ENCODE assay signal across 14 cellular contexts in the genomic region with DNA sequence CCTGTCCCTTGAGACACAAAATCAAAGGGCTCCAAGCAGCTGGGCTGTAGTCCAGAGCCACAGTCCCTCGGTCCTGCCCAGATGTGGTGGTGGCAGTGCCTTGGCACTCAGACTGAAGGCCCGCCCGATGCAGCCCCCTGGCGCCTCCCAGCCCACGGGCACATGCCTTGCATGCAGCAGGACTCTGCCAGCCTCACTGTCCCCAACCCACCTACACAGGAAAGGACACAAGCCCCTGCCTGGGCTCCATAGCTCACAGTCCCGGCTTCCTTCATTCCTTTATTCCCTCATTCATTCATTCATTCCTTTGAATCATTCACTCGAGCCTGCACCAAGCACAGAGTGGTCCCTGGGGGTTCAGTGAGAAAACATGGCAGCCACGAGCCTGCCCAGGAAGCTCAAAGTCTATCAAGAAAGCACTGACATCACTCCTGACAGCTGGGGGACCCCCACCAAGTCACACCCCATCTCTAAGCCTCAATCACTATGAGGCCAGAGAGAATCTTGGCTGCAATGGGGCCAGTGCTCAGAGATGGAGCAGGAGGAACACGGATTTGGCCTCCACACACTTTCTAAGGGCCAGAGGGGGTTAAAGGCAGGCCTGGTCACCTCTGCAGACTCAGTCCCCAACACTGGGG. TPM values are rescaled to one million over a fixed set of nuclear protein-coding genes. Genes with fewer than 3 reads are reported as not detected.
DNase-seq lines count a peak whose midpoint lies in the region; ATAC-seq, FAIRE-seq and TF ChIP-seq lines count a peak whose summit lies in the region.
"Had no signal": no experiment of that assay in that cellular context is flagged by ENCODE, and none has a peak within 500 bp of the region (broad histone marks: within the 10 kb centered on the region; RNA-seq: fewer than 3 reads in every experiment).

No MANE protein-coding gene starts in this region.

- FAIRE-seq in pancreas (lab: Jason Lieb, UNC) = no peak
- no peak for FAIRE-seq in small intestine (lab: Jason Lieb, UNC)

- H3K27me3 ChIP-seq in right atrium auricular region (no peaks in the 10 kb centered on the region), pancreas (no peaks in the 10 kb centered on the region), foreskin keratinocyte (peaks cover 9% of the 10 kb centered on the region), PC-9 (ENCODE audit: insufficient read depth, low read depth) (no peaks in the 10 kb centered on the region), small intestine (ENCODE audit: control insufficient read depth in 2 of 2, insufficient read depth in 2 of 2, low read length in 2 of 2) (peaks cover under 1 to 4% of the 10 kb centered on the region in 2 donors)

- no peaks in the 10 kb centered on the region for H3K9me2 ChIP-seq in PC-9 (ENCODE audit: insufficient read depth)

- peak; percentile 56 for DNase-seq in natural killer cell treated with Interleukin-12 subunit alpha and Interleukin-12 subunit beta and Interleukin-15 and Interleukin-18, amount 100 ng/mL, for 72 hours (ENCODE audit: low spot score)
- DNase-seq in natural killer cell (no peak), right atrium auricular region (ENCODE audit: low spot score) (no peak), pancreas (no peak), foreskin keratinocyte (no peak), PC-9 (no peak), small intestine (no peak)
- no peak for DNase-seq in effector CD4-positive, alpha-beta T cell
- DNase-seq: activated CD8-positive, alpha-beta T cell treated with anti-CD3 and anti-CD28 coated beads for 36 hours; Calu3; NCI-H1105; NCI-H446; retina had no signal

- H3K4me1 ChIP-seq in right atrium auricular region (peaks cover 0 to 45% of the 10 kb centered on the region in 2 donors), pancreas (peaks cover 0 to 7% (median 0%) of the 10 kb centered on the region in 3 donors), foreskin keratinocyte (no peaks in the 10 kb centered on the region), PC-9 (replicated peaks; ENCODE audit: insufficient read depth) (no peaks in the 10 kb centered on the region), small intestine (ENCODE audit: control insufficient read depth in 2 of 2, insufficient read depth in 1 of 2, low read depth in 1 of 2, low read length in 1 of 2) (peaks cover 0 to 10% of the 10 kb centered on the region in 2 donors)

- no peak overlapping the region for H3K4me2 ChIP-seq in PC-9

- no peaks in the 10 kb centered on the region for H3F3A ChIP-seq in PC-9 (ENCODE audit: insufficient read depth, low read depth)

- no peak overlapping the region for H3K4me3 Mint-ChIP-seq in natural killer cell treated with Interleukin-12 subunit alpha and Interleukin-12 subunit beta and Interleukin-15 and Interleukin-18, amount 100 ng/mL, for 72 hours
- H3K4me3 Mint-ChIP-seq in natural killer cell = no peak overlapping the region
- H3K4me3 Mint-ChIP-seq: activated CD8-positive, alpha-beta T cell treated with anti-CD3 and anti-CD28 coated beads for 36 hours; activated naive CD4-positive, alpha-beta T cell treated with anti-CD3 and anti-CD28 coated beads, Interleukin-2, amount 50 U/mL, for 24 hours had no signal

- H3K79me2 ChIP-seq in PC-9 (ENCODE audit: low read depth) = no peaks in the 10 kb centered on the region

- POLR2A ChIA-PET in PC-9 (lab: Charles Lee; ENCODE audit: unreplicated experiment) = interaction anchor here (0.7 kb wide), 2 partner anchors 184 to 682 kb away, joined by 3 to 5 read pairs; no protein-coding TSS in a partner anchor

- no peak overlapping the region for H3K27ac Mint-ChIP-seq in natural killer cell treated with Interleukin-12 subunit alpha and Interleukin-12 subunit beta and Interleukin-15 and Interleukin-18, amount 100 ng/mL, for 72 hours
- H3K27ac Mint-ChIP-seq in natural killer cell = no peak overlapping the region
- H3K27ac Mint-ChIP-seq: activated CD8-positive, alpha-beta T cell treated with anti-CD3 and anti-CD28 coated beads for 36 hours; activated naive CD4-positive, alpha-beta T cell treated with anti-CD3 and anti-CD28 coated beads, Interleukin-2, amount 50 U/mL, for 24 hours had no signal

- no peaks in the 10 kb centered on the region for H3K9me3 ChIP-seq in right atrium auricular region
- H3K9me3 ChIP-seq in pancreas = no peaks in the 10 kb centered on the region
- H3K9me3 ChIP-seq in PC-9 (ENCODE audit: insufficient read depth, low read depth) = no peaks in the 10 kb centered on the region
- no peaks in the 10 kb centered on the region for H3K9me3 ChIP-seq in small intestine (ENCODE audit: control insufficient read depth, low read depth)

- H3K27ac ChIP-seq in right atrium auricular region = peak overlapping the region; percentile 41 to 53
- H3K27ac ChIP-seq in pancreas = peak overlapping the region in 3 of 4 donors; percentile 53 to 57 (median 57)
- no peak overlapping the region for H3K27ac ChIP-seq in foreskin keratinocyte
- no peak overlapping the region for H3K27ac ChIP-seq in PC-9
- peak overlapping the region in 1 of 2 donors; percentile 81 for H3K27ac ChIP-seq in small intestine (ENCODE audit: low read depth in 1 of 2, low read length in 1 of 2)

- BruUV-seq in PC-9 (replicated peaks; lab: Mats Ljungman, UMichigan) = no TSS peak

- TF ChIP-seq CTCF in natural killer cell (IDR thresholded peaks at IDR 0.05) = no peak
- no peak for TF ChIP-seq CTCF in right atrium auricular region (IDR thresholded peaks at IDR 0.05)
- no peak for TF ChIP-seq CTCF in pancreas (IDR thresholded peaks at IDR 0.05)
- TF ChIP-seq CTCF in foreskin keratinocyte (conservative IDR thresholded peaks at IDR 0.05) = no peak
- no peak for TF ChIP-seq CTCF in PC-9 (conservative IDR thresholded peaks at IDR 0.05)

- H2AFZ ChIP-seq in PC-9 = no peak overlapping the region

- ATAC-seq in natural killer cell treated with Interleukin-12 subunit alpha and Interleukin-12 subunit beta and Interleukin-15 and Interleukin-18, amount 100 ng/mL, for 72 hours = no peak
- ATAC-seq in natural killer cell = no peak
- peak in 2 of 4 donors; percentile 20 to 32 for ATAC-seq in pancreas
- ATAC-seq in foreskin keratinocyte = no peak
- ATAC-seq: activated CD8-positive, alpha-beta T cell treated with anti-CD3 and anti-CD28 coated beads for 36 hours had no signal

- H3K27me3 Mint-ChIP-seq in natural killer cell treated with Interleukin-12 subunit alpha and Interleukin-12 subunit beta and Interleukin-15 and Interleukin-18, amount 100 ng/mL, for 72 hours = peaks cover 30 to 35% of the 10 kb centered on the region in 2 donors
- H3K27me3 Mint-ChIP-seq in natural killer cell (ENCODE audit: low read depth in 2 of 2) = peaks cover 37 to 38% of the 10 kb centered on the region in 2 donors

- intact Hi-C loops in natural killer cell (cut with micrococcal nuclease) (no loop called here), pancreas (cut with DNase I) (no loop called here), PC-9 (cut with micrococcal nuclease; ENCODE audit: unreplicated experiment) (no loop called here)

- no peaks in the 10 kb centered on the region for H3K9me3 Mint-ChIP-seq in natural killer cell treated with Interleukin-12 subunit alpha and Interleukin-12 subunit beta and Interleukin-15 and Interleukin-18, amount 100 ng/mL, for 72 hours
- H3K9me3 Mint-ChIP-seq in natural killer cell = no peaks in the 10 kb centered on the region
- H3K9me3 Mint-ChIP-seq: activated CD8-positive, alpha-beta T cell treated with anti-CD3 and anti-CD28 coated beads for 36 hours; activated naive CD4-positive, alpha-beta T cell treated with anti-CD3 and anti-CD28 coated beads, Interleukin-2, amount 50 U/mL, for 24 hours had no signal

- CTCF ChIA-PET in PC-9 (lab: Charles Lee) = no interaction called here

- H4K20me1 ChIP-seq in PC-9 (ENCODE audit: insufficient read depth) = no peaks in the 10 kb centered on the region

- H3K4me1 Mint-ChIP-seq in natural killer cell treated with Interleukin-12 subunit alpha and Interleukin-12 subunit beta and Interleukin-15 and Interleukin-18, amount 100 ng/mL, for 72 hours (ENCODE audit: low read depth in 2 of 2) = peaks cover 4 to 5% of the 10 kb centered on the region in 2 donors
- H3K4me1 Mint-ChIP-seq in natural killer cell = peaks cover 0 to 4% of the 10 kb centered on the region in 2 donors

- H3K4me3 ChIP-seq in right atrium auricular region (no peak overlapping the region), pancreas (no peak overlapping the region), PC-9 (no peak overlapping the region), small intestine (ENCODE audit: low read depth in 1 of 2, low read length in 2 of 2) (no peak overlapping the region)

- H3K36me3 ChIP-seq in right atrium auricular region (no peaks in the 10 kb centered on the region), pancreas (no peaks in the 10 kb centered on the region), PC-9 (ENCODE audit: low read depth) (no peaks in the 10 kb centered on the region), small intestine (ENCODE audit: control insufficient read depth in 2 of 2, insufficient read depth in 2 of 2, low read length in 2 of 2) (no peaks in the 10 kb centered on the region)

- WGBS in pancreas, 2 donors = 74 to 85% methylated on average over 9 of the region's 9 CpGs
- WGBS in small intestine, 3 donors = 68 to 81% (median 72%) methylated on average over 9 of the region's 9 CpGs

- no peaks in the 10 kb centered on the region for H3K36me3 Mint-ChIP-seq in natural killer cell treated with Interleukin-12 subunit alpha and Interleukin-12 subunit beta and Interleukin-15 and Interleukin-18, amount 100 ng/mL, for 72 hours
- no peaks in the 10 kb centered on the region for H3K36me3 Mint-ChIP-seq in natural killer cell
- H3K36me3 Mint-ChIP-seq: activated naive CD4-positive, alpha-beta T cell treated with anti-CD3 and anti-CD28 coated beads, Interleukin-2, amount 50 U/mL, for 24 hours had no signal

RNA-seq across cellular contexts. Expression of a gene that starts 5.8 kb away (rescaled TPM):
- under 1 TPM in 1 of 2 donors, not detected in 1; 0.11 TPM for total RNA-seq in natural killer cell treated with Interleukin-12 subunit alpha and Interleukin-12 subunit beta and Interleukin-15 and Interleukin-18, amount 100 ng/mL, for 72 hours
- total RNA-seq in natural killer cell (under 1 TPM in 2 of 3 donors, not detected in 1; 0.33 to 0.63 TPM), right atrium auricular region (10 to 100 TPM; 15.9 to 43.8 TPM), pancreas (10 to 100 TPM in 2 of 6 donors, 1 to 10 TPM in 4; 5.6 to 18.9 (median 7.6) TPM), foreskin keratinocyte (21.9 and 25.4 TPM in 2 replicates), PC-9 (2021) (33.7 and 37.4 TPM in 2 replicates)
- polyA plus RNA-seq in pancreas (1 to 10 TPM; 4.2 to 8.3 TPM), foreskin keratinocyte (7.4 and 10.8 TPM in 2 replicates), small intestine (10 to 100 TPM in 1 of 3 donors, 1 to 10 TPM in 1, under 1 TPM in 1; 0.67 to 24.9 (median 1.9) TPM)

Comparison
In these comparisons a context has a peak if more than half of its experiments do, and no peak if none do; other contexts are left out.
1. H3K27ac ChIP-seq: peak in right atrium auricular region (2 of 2) and pancreas (3 of 4); none in foreskin keratinocyte (single experiment) and PC-9 (single experiment).
2. RNA of a gene that starts 5.8 kb away (total RNA-seq): 15.9 to 43.8 TPM in right atrium auricular region, 33.7 to 37.4 TPM in PC-9, 21.9 to 25.4 TPM in foreskin keratinocyte and 5.6 to 18.9 TPM in pancreas; 0.33 to 0.63 TPM in natural killer cell and 0.11 TPM in natural killer cell treated with Interleukin-12 subunit alpha and Interleukin-12 subunit beta and Interleukin-15 and Interleukin-18, amount 100 ng/mL, for 72 hours; every median in the first group is over 4 times any median in the second.